In the genomic region with DNA sequence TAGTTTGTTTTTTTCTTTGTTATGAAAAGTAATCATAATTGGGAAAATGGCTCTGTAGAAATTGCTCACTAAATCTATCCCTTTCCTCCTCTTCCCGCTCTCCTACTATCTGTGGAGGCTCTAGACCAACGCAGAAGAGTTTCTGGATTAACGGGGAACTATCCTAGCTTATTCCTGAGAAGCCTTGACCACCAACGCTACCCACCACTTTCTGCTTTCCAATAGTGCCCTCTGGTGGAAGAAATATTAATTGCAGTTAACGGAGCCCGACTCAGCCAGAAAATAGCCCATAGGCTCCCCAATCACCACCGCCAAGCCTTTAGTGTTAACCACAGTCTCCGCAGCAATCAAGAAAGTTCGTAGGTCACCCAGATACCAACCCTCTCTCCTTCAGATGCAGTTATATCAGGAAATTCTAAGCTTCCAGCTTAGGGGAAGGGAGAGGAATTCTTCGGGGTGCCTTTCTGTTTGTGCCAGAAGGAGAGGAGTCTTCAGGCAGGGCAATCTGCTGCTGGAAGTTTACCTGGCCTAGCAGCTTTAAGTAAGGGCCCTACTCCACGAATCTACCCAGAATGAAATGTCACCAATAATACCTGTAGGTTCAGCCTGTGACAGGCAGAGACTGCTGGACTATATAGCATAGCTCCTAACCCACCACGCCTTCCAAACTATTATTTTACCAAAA, we compare ENCODE assay signal across 1 cellular context.
TF ChIP-seq lines count a peak whose summit lies in the region.

No MANE protein-coding gene starts in this region.

TF ChIP-seq in H1, 55 proteins besides CTCF, POLR2A, EP300 and RAD21 (continued from another document):
- TF ChIP-seq FOSL1 (IDR thresholded peaks at IDR 0.05; ENCODE audit: insufficient read depth, low read depth, low read length) (no peak), BACH1 (IDR thresholded peaks at IDR 0.05; ENCODE audit: low read length) (no peak), USF2 (IDR thresholded peaks at IDR 0.05; ENCODE audit: low read length) (no peak), GABPA (IDR thresholded peaks at IDR 0.05; ENCODE audit: borderline replicate concordance, insufficient read depth, low read length) (no peak), TAF7 (optimal IDR thresholded peaks at IDR 0.05; ENCODE audit: borderline replicate concordance, low read depth, low read length) (no peak), ASH2L (IDR thresholded peaks at IDR 0.05; ENCODE audit: low read length) (no peak)
